In the genomic region with DNA sequence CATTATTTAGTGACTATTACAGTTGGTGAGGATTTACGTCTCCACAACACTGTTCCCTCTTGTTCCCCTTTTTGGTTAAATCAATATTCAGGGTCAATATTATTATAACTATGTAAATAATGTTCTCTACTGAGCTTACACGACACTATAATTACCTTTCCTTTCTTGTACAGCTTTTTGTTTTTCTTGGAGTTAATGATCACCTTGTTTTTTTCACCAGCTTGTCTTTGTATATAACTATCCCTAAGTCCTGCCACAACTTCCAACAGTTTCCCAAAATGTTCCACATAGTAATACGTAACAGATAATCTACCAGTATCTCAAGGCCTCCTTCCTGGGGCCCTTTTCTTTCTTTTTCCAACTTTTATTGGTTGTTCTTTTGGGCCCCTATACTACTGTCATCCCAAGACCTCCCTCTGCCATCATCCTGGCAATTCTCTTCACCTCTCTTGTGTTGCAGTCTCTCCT, we compare ENCODE assay signal across 18 cellular contexts.
DNase-seq lines count a peak whose midpoint lies in the region; ATAC-seq and TF ChIP-seq lines count a peak whose summit lies in the region.
"Had no signal": no experiment of that assay in that cellular context is flagged by ENCODE, and none has a peak within 500 bp of the region (broad histone marks: within the 10 kb centered on the region; RNA-seq: fewer than 3 reads in every experiment).

No MANE protein-coding gene starts in this region.

- peaks cover 6% of the 10 kb centered on the region for H3K9me3 Mint-ChIP-seq in Calu3 (ENCODE audit: low read depth, unreplicated experiment)
- H3K9me3 Mint-ChIP-seq: CD4-positive, alpha-beta T cell; HFFc6 had no signal

- TF ChIP-seq CTCF in Calu3 (IDR thresholded peaks at IDR 0.05; ENCODE audit: unreplicated experiment) (no peak), RWPE1 (conservative IDR thresholded peaks at IDR 0.05; ENCODE audit: low read depth) (no peak)

- H3K27ac ChIP-seq in RWPE1 = no peak overlapping the region
- H3K27ac ChIP-seq: Peyer's patch had no signal

- no peaks in the 10 kb centered on the region for H3K36me3 Mint-ChIP-seq in Calu3 (ENCODE audit: insufficient read depth, unreplicated experiment)

- H3K27me3 Mint-ChIP-seq in Calu3 (ENCODE audit: unreplicated experiment) = no peaks in the 10 kb centered on the region

- peaks cover 15% of the 10 kb centered on the region for H3K4me1 Mint-ChIP-seq in Calu3 (ENCODE audit: low read depth, unreplicated experiment)

- intact Hi-C loops in Calu3 (cut with micrococcal nuclease; ENCODE audit: unreplicated experiment) = no loop called here
- intact Hi-C loops in left colon (cut with DNase I, micrococcal nuclease) = no loop called here

- POLR2A ChIA-PET in RWPE1 (lab: Yijun Ruan, JAX; ENCODE audit: low non-redundant PET) = no interaction called here

- DNase-seq in Calu3 (no peak), HuH-7 (ENCODE audit: low spot score) (peak; percentile 30), NCI-H748 (lab: John Stamatoyannopoulos, UW; ENCODE audit: unreplicated experiment) (peak; percentile 85), left colon (no peak), NCI-H187 treated with DMSO at 0.1 percent for 48 hours (lab: John Stamatoyannopoulos, UW) (no peak), RWPE1 (ENCODE audit: low spot score) (no peak)
- no peak for DNase-seq in activated CD8-positive, alpha-beta memory T cell treated with anti-CD3 and anti-CD28 coated beads, Interleukin-2, amount 50 U/mL, for 48 hours
- DNase-seq: CD4-positive, alpha-beta T cell; GDM1; HFFc6; NCI-H1436; NCI-H345; NCI-H774; Peyer's patch; Right ventricle myocardium superior had no signal

- CTCF ChIA-PET in Calu3 (lab: Charles Lee) = interaction anchor here (0.8 kb wide), 1 partner anchor 76 kb away, joined by 3 read pairs; no protein-coding TSS in a partner anchor
- CTCF ChIA-PET in RWPE1 (lab: Yijun Ruan, JAX) = interaction anchor here (0.8 kb wide), 1 partner anchor 883 kb away, joined by 4 read pairs; no protein-coding TSS in a partner anchor

- no peak overlapping the region for H3K4me3 Mint-ChIP-seq in Calu3 (ENCODE audit: low read depth, unreplicated experiment)
- H3K4me3 Mint-ChIP-seq: CD4-positive, alpha-beta T cell; HFFc6 had no signal

- BruUV-seq in Calu3 (replicated peaks; lab: Mats Ljungman, UMichigan) = no TSS peak

- peak; percentile 52 for ATAC-seq in left colon
- ATAC-seq in GM19351 (IDR thresholded peaks at IDR 0.05; ENCODE audit: unreplicated experiment) = no peak
- ATAC-seq: GM12878, SK-N-SH treated with all-trans-retinoic acid at 6 μM for 48 hours had no signal

- H3K27ac Mint-ChIP-seq in Calu3 (ENCODE audit: unreplicated experiment) = peak overlapping the region; percentile 1
- H3K27ac Mint-ChIP-seq: CD4-positive, alpha-beta T cell; HFFc6 had no signal

Comparison
In these comparisons a context has a peak if more than half of its experiments do, and no peak if none do; other contexts are left out.
1. DNase-seq: peak in HuH-7 (single experiment) and NCI-H748 (single experiment); none in Calu3 (single experiment), left colon (0 of 2), NCI-H187 treated with DMSO at 0.1 percent for 48 hours (single experiment), activated CD8-positive, alpha-beta memory T cell treated with anti-CD3 and anti-CD28 coated beads, Interleukin-2, amount 50 U/mL, for 48 hours (single experiment) and RWPE1 (single experiment).